ENCODE assay signal across 26 cellular contexts in the genomic region with DNA sequence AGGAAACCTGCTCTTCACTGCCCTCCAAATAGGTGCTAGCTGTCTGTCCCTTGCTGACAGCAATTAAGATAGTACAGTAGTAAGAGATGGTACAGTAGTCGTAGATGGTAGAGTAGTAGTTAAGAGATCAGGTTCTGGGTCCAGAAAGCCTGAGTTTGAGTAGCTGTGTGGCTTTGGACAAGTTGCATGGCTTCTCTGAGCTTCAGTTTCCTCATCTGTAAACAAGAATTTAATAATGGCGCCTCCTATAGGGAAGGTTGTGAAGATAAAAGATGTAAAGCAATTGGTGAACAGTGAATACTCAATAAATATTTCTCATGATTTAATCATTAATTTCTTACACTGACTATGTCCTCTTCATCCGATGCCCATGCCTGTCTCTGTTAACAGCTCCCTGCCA.
DNase-seq lines count a peak whose midpoint lies in the region; ATAC-seq and TF ChIP-seq lines count a peak whose summit lies in the region.
"Had no signal": no experiment of that assay in that cellular context is flagged by ENCODE, and none has a peak within 500 bp of the region (broad histone marks: within the 10 kb centered on the region; RNA-seq: fewer than 3 reads in every experiment).

No MANE protein-coding gene starts in this region.

- H3K27me3 Mint-ChIP-seq in activated naive CD8-positive, alpha-beta T cell: no peaks in the 10 kb centered on the region
- no peaks in the 10 kb centered on the region for H3K27me3 Mint-ChIP-seq in activated naive CD8-positive, alpha-beta T cell treated with anti-CD3 and anti-CD28 coated beads, Interleukin-2, amount 50 U/mL, for 24 hours
- H3K27me3 Mint-ChIP-seq in activated T-helper 2 cell treated with anti-CD3 and anti-CD28 coated beads, Interferon-gamma antibody, Interleukin-2, Interleukin-4, amounts not matched to agents 10 μg/mL and 5 μg/mL and 100 μg/mL, durations not matched to agents 14 hours and 24 hours and 36 hours (ENCODE audit: low read depth): no peaks in the 10 kb centered on the region
- H3K27me3 Mint-ChIP-seq: activated T-cell treated with anti-CD3 and anti-CD28 coated beads, Interleukin-2, amount 50 U/mL, for 24 hours; IgD-negative memory B cell had no signal

- H3K27ac ChIP-seq in SJCRH30 (peak overlapping the region; percentile 70), neutrophil (peak overlapping the region; percentile 37)
- H3K27ac ChIP-seq: BLaER1, coronary artery, esophagus muscularis mucosa, parathyroid adenoma, suprapubic skin, upper lobe of right lung had no signal

- H3K27ac Mint-ChIP-seq in activated naive CD8-positive, alpha-beta T cell: peak overlapping the region; percentile 19
- H3K27ac Mint-ChIP-seq in activated naive CD8-positive, alpha-beta T cell treated with anti-CD3 and anti-CD28 coated beads, Interleukin-2, amount 50 U/mL, for 24 hours: no peak overlapping the region
- H3K27ac Mint-ChIP-seq in activated T-helper 2 cell treated with anti-CD3 and anti-CD28 coated beads, Interferon-gamma antibody, Interleukin-2, Interleukin-4, amounts not matched to agents 10 μg/mL and 5 μg/mL and 100 μg/mL, durations not matched to agents 14 hours and 24 hours and 36 hours: no peak overlapping the region
- H3K27ac Mint-ChIP-seq: activated T-cell treated with anti-CD3 and anti-CD28 coated beads, Interleukin-2, amount 50 U/mL, for 24 hours; IgD-negative memory B cell had no signal

- H3K4me3 Mint-ChIP-seq in activated naive CD8-positive, alpha-beta T cell: no peak overlapping the region
- H3K4me3 Mint-ChIP-seq in activated naive CD8-positive, alpha-beta T cell treated with anti-CD3 and anti-CD28 coated beads, Interleukin-2, amount 50 U/mL, for 24 hours: no peak overlapping the region
- H3K4me3 Mint-ChIP-seq in activated T-helper 2 cell treated with anti-CD3 and anti-CD28 coated beads, Interferon-gamma antibody, Interleukin-2, Interleukin-4, amounts not matched to agents 10 μg/mL and 5 μg/mL and 100 μg/mL, durations not matched to agents 14 hours and 24 hours and 36 hours (ENCODE audit: low read depth): no peak overlapping the region
- H3K4me3 Mint-ChIP-seq: activated T-cell treated with anti-CD3 and anti-CD28 coated beads, Interleukin-2, amount 50 U/mL, for 24 hours; IgD-negative memory B cell had no signal

- no peaks in the 10 kb centered on the region for H3K36me3 ChIP-seq in SJCRH30
- H3K36me3 ChIP-seq in neutrophil: no peaks in the 10 kb centered on the region
- H3K36me3 ChIP-seq: BLaER1, esophagus muscularis mucosa, gastrocnemius medialis, suprapubic skin, upper lobe of right lung had no signal

- H3K4me3 ChIP-seq in HFF-Myc (replicated peaks; ENCODE audit: low read depth, low read length) (no peak overlapping the region), SJCRH30 (no peak overlapping the region), neutrophil (ENCODE audit: low read depth in 1 of 2, low read length in 1 of 2) (no peak overlapping the region)
- H3K4me3 ChIP-seq: BLaER1, coronary artery, esophagus muscularis mucosa, gastrocnemius medialis, lung, suprapubic skin, upper lobe of right lung had no signal

- no peak for ATAC-seq in activated naive CD8-positive, alpha-beta T cell treated with anti-CD3 and anti-CD28 coated beads, Interleukin-2, amount 50 U/mL, for 24 hours
- ATAC-seq in HG02973 (IDR thresholded peaks at IDR 0.05; ENCODE audit: unreplicated experiment) (no peak), GM18907 (IDR thresholded peaks at IDR 0.05; ENCODE audit: unreplicated experiment) (no peak)
- ATAC-seq: gastrocnemius medialis, SK-N-SH treated with all-trans-retinoic acid at 6 μM for 48 hours, upper lobe of right lung had no signal

- H3K4me1 ChIP-seq in SJCRH30: peaks cover 13% of the 10 kb centered on the region
- H3K4me1 ChIP-seq in neutrophil (ENCODE audit: control insufficient read depth in 1 of 2, insufficient read depth in 1 of 2, low read depth in 1 of 2, low read length in 1 of 2): peaks cover 17 to 22% of the 10 kb centered on the region in 2 experiments
- H3K4me1 ChIP-seq: esophagus muscularis mucosa, parathyroid adenoma, upper lobe of right lung had no signal

- TF ChIP-seq CTCF in HFF-Myc (IDR thresholded peaks at IDR 0.05; ENCODE audit: low read depth, low read length, missing control alignments) (peak; percentile 2), neutrophil (IDR thresholded peaks at IDR 0.05) (no peak)

- H3K9me3 ChIP-seq in SJCRH30 (replicated peaks): no peaks in the 10 kb centered on the region
- no peaks in the 10 kb centered on the region for H3K9me3 ChIP-seq in neutrophil
- H3K9me3 ChIP-seq: Caco-2, gastrocnemius medialis, suprapubic skin, upper lobe of right lung had no signal

- H3K9me3 Mint-ChIP-seq in activated naive CD8-positive, alpha-beta T cell (ENCODE audit: low read depth): peaks cover 5% of the 10 kb centered on the region
- no peaks in the 10 kb centered on the region for H3K9me3 Mint-ChIP-seq in activated naive CD8-positive, alpha-beta T cell treated with anti-CD3 and anti-CD28 coated beads, Interleukin-2, amount 50 U/mL, for 24 hours
- H3K9me3 Mint-ChIP-seq in activated T-helper 2 cell treated with anti-CD3 and anti-CD28 coated beads, Interferon-gamma antibody, Interleukin-2, Interleukin-4, amounts not matched to agents 10 μg/mL and 5 μg/mL and 100 μg/mL, durations not matched to agents 14 hours and 24 hours and 36 hours: peaks cover 12% of the 10 kb centered on the region

- H3K27me3 ChIP-seq in SJCRH30: no peaks in the 10 kb centered on the region
- H3K27me3 ChIP-seq in neutrophil: no peaks in the 10 kb centered on the region
- H3K27me3 ChIP-seq: BLaER1, gastrocnemius medialis, suprapubic skin, upper lobe of right lung had no signal

- H3K36me3 Mint-ChIP-seq in activated naive CD8-positive, alpha-beta T cell: no peaks in the 10 kb centered on the region
- H3K36me3 Mint-ChIP-seq in activated naive CD8-positive, alpha-beta T cell treated with anti-CD3 and anti-CD28 coated beads, Interleukin-2, amount 50 U/mL, for 24 hours (ENCODE audit: low read depth): no peaks in the 10 kb centered on the region
- peaks cover 12% of the 10 kb centered on the region for H3K36me3 Mint-ChIP-seq in activated T-helper 2 cell treated with anti-CD3 and anti-CD28 coated beads, Interferon-gamma antibody, Interleukin-2, Interleukin-4, amounts not matched to agents 10 μg/mL and 5 μg/mL and 100 μg/mL, durations not matched to agents 14 hours and 24 hours and 36 hours (ENCODE audit: low read depth)
- H3K36me3 Mint-ChIP-seq: IgD-negative memory B cell had no signal

- peaks cover 3% of the 10 kb centered on the region for H3K4me1 Mint-ChIP-seq in activated naive CD8-positive, alpha-beta T cell (ENCODE audit: low read depth)
- H3K4me1 Mint-ChIP-seq in activated naive CD8-positive, alpha-beta T cell treated with anti-CD3 and anti-CD28 coated beads, Interleukin-2, amount 50 U/mL, for 24 hours: peaks cover 45% of the 10 kb centered on the region
- H3K4me1 Mint-ChIP-seq in activated T-helper 2 cell treated with anti-CD3 and anti-CD28 coated beads, Interferon-gamma antibody, Interleukin-2, Interleukin-4, amounts not matched to agents 10 μg/mL and 5 μg/mL and 100 μg/mL, durations not matched to agents 14 hours and 24 hours and 36 hours (ENCODE audit: low read depth): peaks cover 40% of the 10 kb centered on the region

- intact Hi-C loops in activated T-helper 2 cell treated with anti-CD3 and anti-CD28 coated beads, Interferon-gamma antibody, Interleukin-2, Interleukin-4, amounts not matched to agents 10 μg/mL and 5 μg/mL and 100 μg/mL, durations not matched to agents 14 hours and 24 hours and 36 hours (cut with micrococcal nuclease): no loop called here

- DNase-seq in activated naive CD8-positive, alpha-beta T cell treated with anti-CD3 and anti-CD28 coated beads, Interleukin-2, amount 50 U/mL, for 24 hours: no peak
- no peak for DNase-seq in HFF-Myc (ENCODE audit: extremely low read depth, low read depth)
- no peak for DNase-seq in SJCRH30
- DNase-seq in activated T-helper 2 cell treated with anti-CD3 and anti-CD28 coated beads, Interferon-gamma antibody, Interleukin-2, Interleukin-4, amounts not matched to agents 10 μg/mL and 5 μg/mL and 100 μg/mL, durations not matched to agents 14 hours and 24 hours and 36 hours (ENCODE audit: low spot score): no peak
- DNase-seq: activated T-cell treated with anti-CD3 and anti-CD28 coated beads, Interleukin-2, amount 50 U/mL, for 24 hours; anterior cingulate cortex; Caco-2; gastrocnemius medialis; GF-D8; NCI-H1436; NCI-H446; NCI-H774; stimulated activated CD4-positive, alpha-beta T cell treated with anti-CD3 and anti-CD28 coated beads, Interleukin-4, amount 100 ng/mL, for 1 hour; upper lobe of right lung had no signal
